Comparison of ENCODE assay signal across 10 cellular contexts in genomic region chr1:912740-913301, GRCh38. TPM values are rescaled to one million over a fixed set of nuclear protein-coding genes. Genes with fewer than 3 reads are reported as not detected.
DNase-seq lines count a peak whose midpoint lies in the region; ATAC-seq, FAIRE-seq and TF ChIP-seq lines count a peak whose summit lies in the region.
"Had no signal": no experiment of that assay in that cellular context is flagged by ENCODE, and none has a peak within 500 bp of the region (broad histone marks: within the 10 kb centered on the region; RNA-seq: fewer than 3 reads in every experiment).

No MANE protein-coding gene starts in this region.

- FAIRE-seq in astrocyte (lab: Jason Lieb, UNC), result no peak
- no peak for FAIRE-seq in GM12891 (lab: Jason Lieb, UNC)

- H2AFZ ChIP-seq in GM23248 (no peak overlapping the region), astrocyte (ENCODE audit: low read depth, low read length) (no peak overlapping the region)

- H3K9me3 Mint-ChIP-seq in astrocyte (ENCODE audit: unreplicated experiment), result no peaks in the 10 kb centered on the region

- in situ Hi-C loops in GM23248 (cut with MboI), result no loop called here

- no peaks in the 10 kb centered on the region for H3K36me3 Mint-ChIP-seq in astrocyte (ENCODE audit: low read depth, unreplicated experiment)

- H3K4me1 Mint-ChIP-seq in astrocyte (ENCODE audit: low read depth, unreplicated experiment), result peaks cover 4% of the 10 kb centered on the region

- no peaks in the 10 kb centered on the region for H3K9me2 ChIP-seq in GM23248 (ENCODE audit: insufficient read depth)

- H3K9ac ChIP-seq in GM23248, result no peak overlapping the region
- H3K9ac ChIP-seq in astrocyte (ENCODE audit: low read length), result no peak overlapping the region

- no peaks in the 10 kb centered on the region for H3K27me3 ChIP-seq in GM23248 (replicated peaks; ENCODE audit: insufficient read depth)
- peaks cover 21% of the 10 kb centered on the region for H3K27me3 ChIP-seq in astrocyte (ENCODE audit: insufficient read depth, low read length)

- no peak overlapping the region for H3K4me3 ChIP-seq in AG10803 (ENCODE audit: low read length)
- H3K4me3 ChIP-seq in GM23248, result no peak overlapping the region
- H3K4me3 ChIP-seq in astrocyte (ENCODE audit: insufficient read depth, low read depth, low read length), result no peak overlapping the region
- H3K4me3 ChIP-seq: esophagus muscularis mucosa had no signal

- H3K36me3 ChIP-seq in GM23248 (ENCODE audit: low read depth), result no peaks in the 10 kb centered on the region
- H3K36me3 ChIP-seq in astrocyte (ENCODE audit: insufficient read depth, low read length), result no peaks in the 10 kb centered on the region
- H3K36me3 ChIP-seq: esophagus muscularis mucosa had no signal

- H3K27ac Mint-ChIP-seq in astrocyte (ENCODE audit: unreplicated experiment), result peak overlapping the region; percentile 0

- peaks cover 54% of the 10 kb centered on the region for H3K27me3 Mint-ChIP-seq in astrocyte (ENCODE audit: low read depth, unreplicated experiment)

- no peaks in the 10 kb centered on the region for H4K20me1 ChIP-seq in GM23248 (ENCODE audit: insufficient read depth)
- peaks cover 3% of the 10 kb centered on the region for H4K20me1 ChIP-seq in astrocyte (ENCODE audit: insufficient read depth, low read length)

- H3K79me2 ChIP-seq in GM23248 (ENCODE audit: insufficient read depth), result no peaks in the 10 kb centered on the region
- no peaks in the 10 kb centered on the region for H3K79me2 ChIP-seq in astrocyte (ENCODE audit: insufficient read depth, low read length)

- H3K9me3 ChIP-seq in GM23248 (ENCODE audit: low read depth) (no peaks in the 10 kb centered on the region), astrocyte (ENCODE audit: insufficient read depth, low read depth, low read length) (no peaks in the 10 kb centered on the region)
- H3K9me3 ChIP-seq: esophagus muscularis mucosa had no signal

- H3K4me1 ChIP-seq in GM23248 (ENCODE audit: insufficient read depth) (peaks cover 24% of the 10 kb centered on the region), astrocyte (ENCODE audit: insufficient read depth, low read length) (peaks cover 14% of the 10 kb centered on the region)

- ATAC-seq in left lobe of liver (peak; percentile 60), HG03196 (IDR thresholded peaks at IDR 0.05; ENCODE audit: unreplicated experiment) (no peak), HG03135 (IDR thresholded peaks at IDR 0.05; ENCODE audit: unreplicated experiment) (no peak)

- H3K4me3 Mint-ChIP-seq in astrocyte (ENCODE audit: unreplicated experiment), result peak overlapping the region; percentile 35

- DNase-seq in AG10803 (ENCODE audit: low read depth) (peak; percentile 37), GM23248 (peak; percentile 71), astrocyte (ENCODE audit: low read depth) (no peak), left lobe of liver (ENCODE audit: low spot score) (peak; percentile 44), GM12891 (ENCODE audit: insufficient read length, low spot score) (no peak), NCI-H1930 (lab: John Stamatoyannopoulos, UW) (no peak)

- 0 out of 2 replicates have a peak, but pooled peaks cover 13% of the 10 kb centered on the region for H3F3A ChIP-seq in GM23248 (ENCODE audit: insufficient read depth)

- WGBS in GM23248 (ENCODE audit: low coverage in 1 of 2, low lambda C conversion rate in 2 of 2, missing lambda C conversion rate in 2 of 2), 2 experiments, result 42 to 47% methylated on average over 23 to 24 of the region's 24 CpGs

- peak; percentile 34 for TF ChIP-seq CTCF in AG10803 (conservative IDR thresholded peaks at IDR 0.05; ENCODE audit: low read length)
- TF ChIP-seq CTCF in astrocyte (IDR thresholded peaks at IDR 0.05; ENCODE audit: insufficient read depth, low read depth, low read length), result no peak

- no peak for TF ChIP-seq POLR2A in GM12891 (IDR thresholded peaks at IDR 0.05; ENCODE audit: low read depth, low read length)

- H3K27ac ChIP-seq in GM23248 (no peak overlapping the region), astrocyte (ENCODE audit: low read depth, low read length) (no peak overlapping the region)
- H3K27ac ChIP-seq: esophagus muscularis mucosa had no signal

- H3K4me2 ChIP-seq in GM23248 (ENCODE audit: unreplicated experiment), result no peak overlapping the region
- H3K4me2 ChIP-seq in astrocyte (ENCODE audit: low read length), result no peak overlapping the region

TF ChIP-seq in GM12891, 5 proteins besides CTCF, POLR2A, EP300 and RAD21:
- no peak for TF ChIP-seq POU2F2 (IDR thresholded peaks at IDR 0.05; ENCODE audit: low read depth, low read length)
- TF ChIP-seq PAX5 (IDR thresholded peaks at IDR 0.05; ENCODE audit: insufficient read depth, low read length, severe bottlenecking), result no peak
- no peak for TF ChIP-seq TAF1 (IDR thresholded peaks at IDR 0.05; ENCODE audit: low read depth, low read length)
- no peak for TF ChIP-seq POLR2AphosphoS5 (IDR thresholded peaks at IDR 0.05; ENCODE audit: low read depth, low read length)
- no peak for TF ChIP-seq SPI1 (IDR thresholded peaks at IDR 0.05; ENCODE audit: low read depth, low read length)

RNA-seq across cellular contexts. Expression of gene SAMD11, which starts 10.9 kb away (rescaled TPM):
- 40.9 and 68.3 TPM in 2 replicates for total RNA-seq in GM23248 (2014; rRNA removed; shearing (Covaris generic))
- 8.0 and 8.2 TPM in 2 replicates for polyA plus RNA-seq in GM23248 (2016; fragmentation: Nextera tagmentation; extraction: Ambion mirVana)
- total RNA-seq in astrocyte (6.0 and 9.5 TPM in 2 replicates), left lobe of liver (4.9 TPM)
- 0.05 TPM for polyA plus RNA-seq in GM12891 (2012; ENCODE audit: low read depth, missing spikeins)
- total RNA-seq: subcutaneous adipose tissue had no signal

RNA-seq across cellular contexts. Expression of gene NOC2L, which starts 46.2 kb away (rescaled TPM):
- 66.4 and 67.3 TPM in 2 replicates for total RNA-seq in GM23248 (2014; rRNA removed; shearing (Covaris generic))
- polyA plus RNA-seq in GM23248 (2016; fragmentation: Nextera tagmentation; extraction: Ambion mirVana), result 64.0 and 65.0 TPM in 2 replicates
- 83.7 and 91.4 TPM in 2 replicates for total RNA-seq in astrocyte
- 32.5 TPM for total RNA-seq in left lobe of liver
- polyA plus RNA-seq in GM12891 (2012; ENCODE audit: low read depth, missing spikeins), result 48.8 TPM

RNA-seq across cellular contexts. Expression of gene KLHL17, which starts 47.6 kb away (rescaled TPM):
- total RNA-seq in GM23248 (2014; rRNA removed; shearing (Covaris generic)), result 19.2 and 23.3 TPM in 2 replicates
- polyA plus RNA-seq in GM23248 (2016; fragmentation: Nextera tagmentation; extraction: Ambion mirVana), result 4.7 and 5.5 TPM in 2 replicates
- total RNA-seq in astrocyte (25.6 and 25.9 TPM in 2 replicates), left lobe of liver (7.3 TPM)
- 8.5 TPM for polyA plus RNA-seq in GM12891 (2012; ENCODE audit: low read depth, missing spikeins)

RNA-seq across cellular contexts. Expression of gene PLEKHN1, which starts 53.5 kb away (rescaled TPM):
- total RNA-seq in GM23248 (2014; rRNA removed; shearing (Covaris generic)), result 1.4 and 2.1 TPM in 2 replicates
- polyA plus RNA-seq in GM23248 (2016; fragmentation: Nextera tagmentation; extraction: Ambion mirVana), result 1.7 and 2.5 TPM in 2 replicates
- total RNA-seq in astrocyte (2.1 and 2.4 TPM in 2 replicates), left lobe of liver (0.28 TPM)
- 0.22 TPM for polyA plus RNA-seq in GM12891 (2012; ENCODE audit: low read depth, missing spikeins)

Comparison
In these comparisons a context has a peak if more than half of its experiments do, and no peak if none do; other contexts are left out.
1. DNase-seq: peak in AG10803 (single experiment), GM23248 (single experiment) and left lobe of liver (single experiment); none in astrocyte (single experiment), GM12891 (single experiment) and NCI-H1930 (0 of 2).